ENCODE assay signal across 10 cellular contexts in genomic region chr14:36260970-36261640, GRCh38.
"Had no signal": no experiment of that assay in that cellular context is flagged by ENCODE, and none has a peak within 500 bp of the region (broad histone marks: within the 10 kb centered on the region; RNA-seq: fewer than 3 reads in every experiment).

No MANE protein-coding gene starts in this region.

- ATAC-seq: HCT116 had no signal

- H3K9me3 ChIP-seq: HAP-1 had no signal

- H3K36me3 ChIP-seq: HAP-1 had no signal

- DNase-seq: GM23248, GOT3, H7, HFFc6, IMR-90, KBM-7 had no signal

- H3K4me3 ChIP-seq: GM23248, HAP-1 had no signal

- H3K27ac ChIP-seq: GM23248, HL-60, KMS-11 had no signal
